11 cellular contexts compared by ENCODE assay signal in the genomic region with DNA sequence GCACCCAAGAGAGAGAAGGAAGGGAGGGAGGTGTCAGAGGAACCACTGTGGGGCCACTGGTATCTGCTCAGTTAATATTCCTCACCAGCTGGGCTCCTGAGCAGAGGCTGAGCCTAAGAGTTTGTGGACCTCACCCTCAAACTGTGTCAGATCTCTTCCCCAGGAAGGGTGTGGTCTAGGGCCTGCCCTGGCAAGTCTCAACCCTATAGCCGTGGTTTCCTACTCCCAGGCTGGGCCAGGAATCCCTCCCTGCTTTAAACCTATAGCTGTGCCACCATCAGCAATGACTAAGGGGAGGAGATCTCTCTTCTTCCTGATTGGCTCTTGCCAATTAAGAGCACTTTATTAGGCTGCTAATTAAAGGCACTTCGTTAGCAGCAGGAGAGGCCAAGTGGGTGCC. TPM values are rescaled to one million over a fixed set of nuclear protein-coding genes. Genes with fewer than 3 reads are reported as not detected.
DNase-seq lines count a peak whose midpoint lies in the region; ATAC-seq and TF ChIP-seq lines count a peak whose summit lies in the region.
"Had no signal": no experiment of that assay in that cellular context is flagged by ENCODE, and none has a peak within 500 bp of the region (broad histone marks: within the 10 kb centered on the region; RNA-seq: fewer than 3 reads in every experiment).

No MANE protein-coding gene starts in this region.

- no peaks in the 10 kb centered on the region for H3K9me3 ChIP-seq in DND-41 (ENCODE audit: insufficient read depth, low read length, severe bottlenecking)
- H3K9me3 ChIP-seq in T-helper 17 cell (ENCODE audit: control insufficient read depth, low read length, poor library complexity, severe bottlenecking): no peaks in the 10 kb centered on the region
- H3K9me3 ChIP-seq in tibial nerve: no peaks in the 10 kb centered on the region

- no peaks in the 10 kb centered on the region for H4K20me1 ChIP-seq in DND-41 (ENCODE audit: insufficient read depth, low read length)

- peaks cover 12% of the 10 kb centered on the region for H3K27me3 Mint-ChIP-seq in T-helper 17 cell

- no peak overlapping the region for H3K9ac ChIP-seq in DND-41 (ENCODE audit: low read depth, low read length)

- DNase-seq in DND-41: peak; percentile 85
- peak; percentile 52 for DNase-seq in HFF-Myc (ENCODE audit: extremely low read depth, low read depth)
- DNase-seq in T-helper 17 cell: no peak
- DNase-seq in foreskin keratinocyte: peak; percentile 69 to 82
- no peak for DNase-seq in tibial nerve (ENCODE audit: low spot score in 2 of 2)
- DNase-seq in NCI-H1436 treated with DMSO at 0.1 percent for 48 hours (lab: John Stamatoyannopoulos, UW): no peak
- DNase-seq: activated T-cell treated with anti-CD3 and anti-CD28 coated beads for 4 hours; DMS53; NCI-H82; stimulated activated CD4-positive, alpha-beta T cell treated with anti-CD3 and anti-CD28 coated beads, Interleukin-4, amount 100 ng/mL, for 24 hours had no signal

- peaks cover 37% of the 10 kb centered on the region for H3K4me1 Mint-ChIP-seq in T-helper 17 cell

- TF ChIP-seq CTCF in DND-41 (IDR thresholded peaks at IDR 0.05; ENCODE audit: borderline replicate concordance, extremely low read depth, low read length, poor library complexity, severe bottlenecking) (no peak), HFF-Myc (IDR thresholded peaks at IDR 0.05; ENCODE audit: low read depth, low read length, missing control alignments) (no peak), foreskin keratinocyte (conservative IDR thresholded peaks at IDR 0.05) (no peak), tibial nerve (IDR thresholded peaks at IDR 0.05) (no peak)

- H3K4me3 Mint-ChIP-seq in T-helper 17 cell: peak overlapping the region; percentile 47

- H3K79me2 ChIP-seq in DND-41 (ENCODE audit: insufficient read depth, low read length): no peaks in the 10 kb centered on the region

- no peak for TF ChIP-seq POLR2A in tibial nerve (IDR thresholded peaks at IDR 0.05)

- TF ChIP-seq EP300 in tibial nerve (IDR thresholded peaks at IDR 0.05): no peak

- WGBS in tibial nerve, 2 donors: 47 to 56% methylated on average over 2 of the region's 2 CpGs

- ATAC-seq in DND-41 (ENCODE audit: insufficient read depth, low read depth) (peak; percentile 98), T-helper 17 cell (peak; percentile 71), foreskin keratinocyte (peak; percentile 94), GM19023 (IDR thresholded peaks at IDR 0.05; ENCODE audit: unreplicated experiment) (no peak)

- no peaks in the 10 kb centered on the region for H3K36me3 Mint-ChIP-seq in T-helper 17 cell (ENCODE audit: low read depth)

- H3K27me3 ChIP-seq in DND-41 (ENCODE audit: insufficient read depth, low read length, poor library complexity) (no peaks in the 10 kb centered on the region), foreskin keratinocyte (peaks cover 4% of the 10 kb centered on the region), tibial nerve (peaks cover 0 to 35% of the 10 kb centered on the region in 2 donors)

- H3K27ac Mint-ChIP-seq in T-helper 17 cell: peak overlapping the region; percentile 76

- peaks cover 25% of the 10 kb centered on the region for H3K4me1 ChIP-seq in DND-41 (ENCODE audit: insufficient read depth, low read length)
- peaks cover 4% of the 10 kb centered on the region for H3K4me1 ChIP-seq in foreskin keratinocyte
- H3K4me1 ChIP-seq in tibial nerve: no peaks in the 10 kb centered on the region

- peak overlapping the region; percentile 15; the same call in 1 of the 2 replicates for H3K27ac ChIP-seq in DND-41 (ENCODE audit: low read length)
- H3K27ac ChIP-seq in foreskin keratinocyte: no peak overlapping the region
- no peak overlapping the region for H3K27ac ChIP-seq in tibial nerve

- H3K4me3 ChIP-seq in DND-41 (ENCODE audit: low read depth in 1 of 2, low read length in 2 of 2): no peak overlapping the region
- H3K4me3 ChIP-seq in HFF-Myc (replicated peaks; ENCODE audit: low read depth, low read length): no peak overlapping the region
- H3K4me3 ChIP-seq in tibial nerve: no peak overlapping the region

- H3K4me2 ChIP-seq in DND-41 (ENCODE audit: insufficient read depth, low read length): no peak overlapping the region

- no peak overlapping the region for H2AFZ ChIP-seq in DND-41 (ENCODE audit: low read depth, low read length)

- H3K36me3 ChIP-seq in DND-41 (ENCODE audit: insufficient read depth, low read length) (peaks cover 17% of the 10 kb centered on the region; the same call in 1 of the 2 replicates), tibial nerve (peaks cover 0 to 26% (median 0%) of the 10 kb centered on the region in 3 donors)

RNA-seq across cellular contexts. Expression of a gene that starts 29.9 kb away (rescaled TPM):
- total RNA-seq in T-helper 17 cell (10 to 100 TPM; 25.3 to 30.9 TPM), foreskin keratinocyte (15.4 and 16.1 TPM in 2 replicates), tibial nerve (10 to 100 TPM; 27.8 to 45.7 (median 35.8) TPM)
- 16.0 and 16.8 TPM in 2 replicates for polyA plus RNA-seq in foreskin keratinocyte

RNA-seq across cellular contexts. Expression of a gene that starts 29.9 kb away (rescaled TPM):
- total RNA-seq in T-helper 17 cell (1 to 10 TPM in 1 of 2 donors, not detected in 1; 1.9 TPM), foreskin keratinocyte (29.4 and 32.0 TPM in 2 replicates), tibial nerve (10 to 100 TPM in 2 of 4 donors, 1 to 10 TPM in 2; 6.0 to 28.5 (median 16.3) TPM)
- polyA plus RNA-seq in foreskin keratinocyte: 42.1 and 44.9 TPM in 2 replicates

Comparison
In these comparisons a context has a peak if more than half of its experiments do, and no peak if none do; other contexts are left out.
1. DNase-seq: peak in DND-41 (single experiment), HFF-Myc (single experiment) and foreskin keratinocyte (2 of 2); none in T-helper 17 cell (0 of 3), tibial nerve (0 of 2) and NCI-H1436 treated with DMSO at 0.1 percent for 48 hours (single experiment).